6 cellular contexts compared by ENCODE assay signal in the genomic region with DNA sequence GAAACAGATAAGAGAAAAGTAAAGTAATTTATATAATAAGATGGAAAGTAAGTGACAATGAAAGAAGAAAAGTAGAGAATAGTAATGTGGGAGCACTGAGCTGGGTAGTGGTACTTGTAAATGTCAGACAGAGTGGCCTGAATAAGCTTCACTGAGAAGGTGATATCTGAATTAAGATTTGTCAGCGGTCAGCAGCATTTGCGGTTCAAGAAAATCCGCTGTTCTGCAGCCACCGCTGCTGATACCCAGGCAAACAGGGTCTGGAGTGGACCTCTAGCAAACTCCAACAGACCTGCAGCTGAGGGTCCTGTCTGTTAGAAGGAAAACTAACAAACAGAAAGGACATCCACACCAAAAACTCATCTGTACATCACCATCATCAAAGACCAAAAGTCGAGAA. TPM values are rescaled to one million over a fixed set of nuclear protein-coding genes. Genes with fewer than 3 reads are reported as not detected.
"Had no signal": no experiment of that assay in that cellular context is flagged by ENCODE, and none has a peak within 500 bp of the region (broad histone marks: within the 10 kb centered on the region; RNA-seq: fewer than 3 reads in every experiment).

No MANE protein-coding gene starts in this region.

RNA-seq across cellular contexts. Expression of gene TTC39A, which starts 55.9 kb away (rescaled TPM):
- total RNA-seq: activated CD4-positive, alpha-beta memory T cell treated with anti-CD3 and anti-CD28 coated beads, Interleukin-2, amount 10 ng/mL, durations not matched to agents 7 days and 5 days; activated CD4-positive, alpha-beta T cell treated with anti-CD3 and anti-CD28 coated beads, Interleukin-2, amount 10 ng/mL, durations not matched to agents 7 days and 5 days; activated CD8-positive, alpha-beta T cell treated with anti-CD3 and anti-CD28 coated beads, Interleukin-2, amount 10 ng/mL, durations not matched to agents 7 days and 5 days; activated naive CD8-positive, alpha-beta T cell treated with anti-CD3 and anti-CD28 coated beads, Interleukin-2, amount 10 ng/mL, durations not matched to agents 7 days and 5 days; ascending aorta; T-helper 1 cell treated with Interleukin-12 subunit alpha and Interleukin-12 subunit beta and Interleukin-4 antibody, amounts not matched to agents 30 ng/mL and 1 ng/mL, for 36 hours had no signal
